ENCODE assay signal across 8 cellular contexts in genomic region chr21:29181799-29182470, GRCh38. TPM values are rescaled to one million over a fixed set of nuclear protein-coding genes. Genes with fewer than 3 reads are reported as not detected.
DNase-seq lines count a peak whose midpoint lies in the region; ATAC-seq and TF ChIP-seq lines count a peak whose summit lies in the region.

No MANE protein-coding gene starts in this region.

- ATAC-seq in activated T-helper 17 cell treated with anti-CD3 and anti-CD28 coated beads, Interleukin-2, amount 50 U/mL, for 72 hours (replicated peaks): peak; percentile 90
- no peak for ATAC-seq in HG02981 (IDR thresholded peaks at IDR 0.05; ENCODE audit: unreplicated experiment)

- DNase-seq in HEK293T (ENCODE audit: extremely low spot score): peak; percentile 46
- DNase-seq in hepatic stellate cell (ENCODE audit: low spot score): peak; percentile 60
- DNase-seq in stomach: no peak
- DNase-seq in KBM-7: no peak
- no peak for DNase-seq in NCI-H2107 (lab: John Stamatoyannopoulos, UW)

- peak overlapping the region in 7 of 11 experiments; percentile 1 to 91 (median 72); a peak in 12 of 22 replicates for H3K4me2 ChIP-seq in BLaER1 treated with 17β-estradiol and CSF1 and Interleukin-3, amounts not matched to agents 10 nM and 100 nM

- no peak for TF ChIP-seq POLR2A in stomach (IDR thresholded peaks at IDR 0.05)

- POLR2A ChIA-PET in HEK293T (lab: Yijun Ruan, JAX): interaction anchor here (1.6 kb wide), 1 partner anchor 117 kb away, joined by 7 read pairs; the partner anchor contains the start of gene BACH1

- no peaks in the 10 kb centered on the region for H3K9me3 Mint-ChIP-seq in activated T-helper 17 cell treated with anti-CD3 and anti-CD28 coated beads, Interleukin-2, amount 50 U/mL, for 72 hours

- H3K4me1 ChIP-seq in BLaER1 treated with 17β-estradiol and CSF1 and Interleukin-3, amounts not matched to agents 10 nM and 100 nM: peaks cover 0 to 94% (median 28%) of the 10 kb centered on the region in 10 experiments; a peak in 14 of 20 replicates
- H3K4me1 ChIP-seq in stomach: peaks cover 8 to 33% (median 19%) of the 10 kb centered on the region in 4 donors

- peaks cover 18% of the 10 kb centered on the region for H3K4me1 Mint-ChIP-seq in activated T-helper 17 cell treated with anti-CD3 and anti-CD28 coated beads, Interleukin-2, amount 50 U/mL, for 72 hours

- WGBS in stomach, 5 donors: 12 to 26% (median 13%) methylated on average over 9 of the region's 9 CpGs

- peak overlapping the region in 6 of 11 experiments; percentile 7 to 97 (median 90); a peak in 11 of 22 replicates for H3K27ac ChIP-seq in BLaER1 treated with 17β-estradiol and CSF1 and Interleukin-3, amounts not matched to agents 10 nM and 100 nM
- H3K27ac ChIP-seq in stomach: peak overlapping the region; percentile 71 to 88 (median 81)

- peaks cover 0 to 9% (median 0%) of the 10 kb centered on the region in 11 experiments; a peak in 5 of 22 replicates for H3K9me3 ChIP-seq in BLaER1 treated with 17β-estradiol and CSF1 and Interleukin-3, amounts not matched to agents 10 nM and 100 nM (replicated peaks in 1 of 11)
- no peaks in the 10 kb centered on the region for H3K9me3 ChIP-seq in stomach

- no peaks in the 10 kb centered on the region for H3K36me3 ChIP-seq in BLaER1 treated with 17β-estradiol and CSF1 and Interleukin-3, amounts not matched to agents 10 nM and 100 nM
- no peaks in the 10 kb centered on the region for H3K36me3 ChIP-seq in stomach

- H3K36me3 Mint-ChIP-seq in activated T-helper 17 cell treated with anti-CD3 and anti-CD28 coated beads, Interleukin-2, amount 50 U/mL, for 72 hours (ENCODE audit: low read depth): peaks cover 5% of the 10 kb centered on the region

- peak overlapping the region in 5 of 11 experiments; percentile 61 to 91 (median 86); a peak in 10 of 22 replicates for H3K9ac ChIP-seq in BLaER1 treated with 17β-estradiol and CSF1 and Interleukin-3, amounts not matched to agents 10 nM and 100 nM

- in situ Hi-C loops in KBM-7 (cut with MboI; ENCODE audit: low pct_unique_long_range_greater_than_20kb, low sequenced_read_pairs): no loop called here

- H3K27me3 Mint-ChIP-seq in activated T-helper 17 cell treated with anti-CD3 and anti-CD28 coated beads, Interleukin-2, amount 50 U/mL, for 72 hours: no peaks in the 10 kb centered on the region

- no peaks in the 10 kb centered on the region for H3K27me3 ChIP-seq in BLaER1 treated with 17β-estradiol and CSF1 and Interleukin-3, amounts not matched to agents 10 nM and 100 nM
- H3K27me3 ChIP-seq in stomach: no peaks in the 10 kb centered on the region

- H3K4me3 Mint-ChIP-seq in activated T-helper 17 cell treated with anti-CD3 and anti-CD28 coated beads, Interleukin-2, amount 50 U/mL, for 72 hours: peak overlapping the region; percentile 86

- H3K27ac Mint-ChIP-seq in activated T-helper 17 cell treated with anti-CD3 and anti-CD28 coated beads, Interleukin-2, amount 50 U/mL, for 72 hours: peak overlapping the region; percentile 98

- intact Hi-C loops in stomach (cut with DNase I; ENCODE audit: low total_unique reads): no loop called here

- no peaks in the 10 kb centered on the region for H4K20me1 ChIP-seq in BLaER1 treated with 17β-estradiol and CSF1 and Interleukin-3, amounts not matched to agents 10 nM and 100 nM

- no peak for TF ChIP-seq CTCF in stomach (IDR thresholded peaks at IDR 0.05)

- TF ChIP-seq EP300 in stomach (IDR thresholded peaks at IDR 0.05): no peak

- peak overlapping the region in 2 of 10 experiments; percentile 23 to 30; a peak in 3 of 20 replicates for H3K4me3 ChIP-seq in BLaER1 treated with 17β-estradiol and CSF1 and Interleukin-3, amounts not matched to agents 10 nM and 100 nM
- peak overlapping the region; percentile 2 to 28 (median 18) for H3K4me3 ChIP-seq in stomach

- CTCF ChIA-PET in HEK293T (lab: Yijun Ruan, JAX): no interaction called here

TF ChIP-seq in HEK293T, 16 proteins besides CTCF, POLR2A, EP300 and RAD21:
- TF ChIP-seq, protein P1, sequence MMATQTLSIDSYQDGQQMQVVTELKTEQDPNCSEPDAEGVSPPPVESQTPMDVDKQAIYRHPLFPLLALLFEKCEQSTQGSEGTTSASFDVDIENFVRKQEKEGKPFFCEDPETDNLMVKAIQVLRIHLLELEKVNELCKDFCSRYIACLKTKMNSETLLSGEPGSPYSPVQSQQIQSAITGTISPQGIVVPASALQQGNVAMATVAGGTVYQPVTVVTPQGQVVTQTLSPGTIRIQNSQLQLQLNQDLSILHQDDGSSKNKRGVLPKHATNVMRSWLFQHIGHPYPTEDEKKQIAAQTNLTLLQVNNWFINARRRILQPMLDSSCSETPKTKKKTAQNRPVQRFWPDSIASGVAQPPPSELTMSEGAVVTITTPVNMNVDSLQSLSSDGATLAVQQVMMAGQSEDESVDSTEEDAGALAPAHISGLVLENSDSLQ (IDR thresholded peaks at IDR 0.05): no peak
- TF ChIP-seq NFRKB (IDR thresholded peaks at IDR 0.05): no peak
- TF ChIP-seq SP1 (IDR thresholded peaks at IDR 0.05): no peak
TF ChIP-seq in HEK293T: peak in this region for 0.

RNA-seq across cellular contexts. Expression of gene MAP3K7CL, which starts 51.5 kb away (rescaled TPM):
- total RNA-seq in activated T-helper 17 cell treated with anti-CD3 and anti-CD28 coated beads, Interleukin-2, amount 50 U/mL, for 72 hours: 1 to 10 TPM; 3.2 to 9.5 TPM
- 10 to 100 TPM in 2 of 5 donors, 1 to 10 TPM in 2, under 1 TPM in 1; 0.58 to 19.2 (median 7.2) TPM for total RNA-seq in stomach
- polyA plus RNA-seq in stomach: 1 to 10 TPM; 2.6 to 5.2 (median 2.7) TPM

Comparison
In these comparisons a context has a peak if more than half of its experiments do, and no peak if none do; other contexts are left out.
1. DNase-seq: peak in HEK293T (single experiment) and hepatic stellate cell (single experiment); none in stomach (single experiment), KBM-7 (single experiment) and NCI-H2107 (single experiment).